14 cellular contexts compared by ENCODE assay signal in the genomic region with DNA sequence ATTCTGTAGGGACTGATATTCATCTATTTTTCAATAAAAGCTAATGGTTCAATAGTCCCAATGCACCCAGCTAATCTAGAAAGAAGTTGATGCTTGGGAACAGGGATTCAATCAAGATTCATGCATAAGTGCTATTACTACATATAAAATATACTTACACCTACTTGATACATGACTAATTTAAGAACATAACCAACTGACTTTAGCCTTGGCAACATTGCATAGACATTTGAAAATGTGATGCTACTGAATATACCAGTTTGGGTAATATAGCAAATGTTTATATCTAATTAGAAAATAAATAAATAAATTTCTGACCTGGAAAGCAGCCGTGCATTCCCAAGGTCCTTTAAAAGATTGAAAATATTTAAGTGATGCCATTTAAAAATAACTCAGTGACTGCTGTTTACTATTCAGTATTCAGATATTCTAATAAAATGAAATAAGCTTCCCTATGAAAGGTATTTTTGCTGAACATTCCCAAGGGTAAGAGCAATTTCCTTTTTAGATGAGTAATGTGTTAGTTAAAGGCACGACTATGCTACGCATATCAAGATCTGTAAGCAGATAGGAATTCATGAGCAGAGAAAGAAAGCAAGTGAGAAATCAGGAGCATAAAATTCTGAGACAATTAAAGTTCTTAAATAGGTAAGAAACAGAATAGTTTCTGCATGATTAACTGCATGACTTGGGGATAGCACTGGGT.
DNase-seq lines count a peak whose midpoint lies in the region; ATAC-seq and TF ChIP-seq lines count a peak whose summit lies in the region.
"Had no signal": no experiment of that assay in that cellular context is flagged by ENCODE, and none has a peak within 500 bp of the region (broad histone marks: within the 10 kb centered on the region; RNA-seq: fewer than 3 reads in every experiment).

No MANE protein-coding gene starts in this region.

- H2BK5ac ChIP-seq in IMR-90 (ENCODE audit: low read depth, low read length, poor library complexity, severe bottlenecking): peak overlapping the region; percentile 95

- no peaks in the 10 kb centered on the region for H3K36me3 ChIP-seq in IMR-90 (ENCODE audit: control insufficient read depth, insufficient read depth, low read length)
- H3K36me3 ChIP-seq: transverse colon had no signal

- no peaks in the 10 kb centered on the region for H3K36me3 Mint-ChIP-seq in activated CD8-positive, alpha-beta T cell treated with anti-CD3 and anti-CD28 coated beads for 36 hours (ENCODE audit: low read depth)

- H3K9me3 ChIP-seq in IMR-90 (ENCODE audit: control insufficient read depth, insufficient read depth, low read length): no peaks in the 10 kb centered on the region
- H3K9me3 ChIP-seq: transverse colon had no signal

- H3K4me2 ChIP-seq in IMR-90 (ENCODE audit: low read depth, low read length): peak overlapping the region; percentile 62; the same call in 1 of the 2 replicates
- H3K4me2 ChIP-seq: GM23338 had no signal

- H3K56ac ChIP-seq in IMR-90 (ENCODE audit: extremely low read depth, insufficient read depth, low read length): no peak overlapping the region

- TF ChIP-seq CTCF in IMR-90 (conservative IDR thresholded peaks at IDR 0.05; ENCODE audit: low read depth, low read length): no peak
- TF ChIP-seq CTCF in activated CD8-positive, alpha-beta T cell treated with anti-CD3 and anti-CD28 coated beads for 36 hours (IDR thresholded peaks at IDR 0.05): no peak

- no peak overlapping the region for H2AK9ac ChIP-seq in IMR-90 (replicated peaks; ENCODE audit: low read depth, low read length, poor library complexity)

- peak overlapping the region; percentile 52; the same call in 1 of the 2 replicates for H3K18ac ChIP-seq in IMR-90 (ENCODE audit: low read depth, low read length)

- H3K4ac ChIP-seq in IMR-90 (ENCODE audit: low read depth, low read length): peak overlapping the region; percentile 76; the same call in 1 of the 2 replicates

- no peaks in the 10 kb centered on the region for H3K79me1 ChIP-seq in IMR-90 (ENCODE audit: low read depth in 1 of 2, low read length in 2 of 2)

- H3K9ac ChIP-seq in IMR-90 (ENCODE audit: low read depth, low read length): no peak overlapping the region

- H4K8ac ChIP-seq in IMR-90 (ENCODE audit: low read depth in 2 of 2, low read length in 2 of 2): peak overlapping the region; percentile 35 to 81; a peak in 2 of 4 replicates

- H3K4me1 ChIP-seq in IMR-90 (ENCODE audit: control insufficient read depth, insufficient read depth, low read length): peaks cover 2% of the 10 kb centered on the region; the same call in 1 of the 2 replicates
- H3K4me1 ChIP-seq: transverse colon had no signal

- no peaks in the 10 kb centered on the region for H3K4me1 Mint-ChIP-seq in activated CD8-positive, alpha-beta T cell treated with anti-CD3 and anti-CD28 coated beads for 36 hours (ENCODE audit: low read depth)
- H3K4me1 Mint-ChIP-seq: GM23338 had no signal

- no peak for TF ChIP-seq RAD21 in IMR-90 (IDR thresholded peaks at IDR 0.05; ENCODE audit: low read length)

- H3K27me3 ChIP-seq in IMR-90 (ENCODE audit: control insufficient read depth, insufficient read depth, low read length): no peaks in the 10 kb centered on the region
- H3K27me3 ChIP-seq: transverse colon had no signal

- peak; percentile 14 for DNase-seq in AG08396 (ENCODE audit: low spot score)
- peak; percentile 91 for DNase-seq in IMR-90
- DNase-seq in astrocyte of the hippocampus (ENCODE audit: low read depth, low spot score): peak; percentile 77
- DNase-seq in iris pigment epithelial cell (ENCODE audit: low read depth): peak; percentile 94
- DNase-seq in activated CD8-positive, alpha-beta T cell treated with anti-CD3 and anti-CD28 coated beads for 36 hours: no peak
- DNase-seq in left cardiac atrium: no peak
- DNase-seq: activated CD4-positive, alpha-beta T cell treated with anti-CD3 and anti-CD28 coated beads for 4 hours; hippocampal formation; SHP77; transverse colon had no signal

- H4K91ac ChIP-seq in IMR-90 (ENCODE audit: insufficient read depth, low read depth, low read length): no peak overlapping the region

- CTCF ChIA-PET in IMR-90 (lab: Yijun Ruan, JAX): no interaction called here
- CTCF ChIA-PET in activated CD8-positive, alpha-beta T cell treated with anti-CD3 and anti-CD28 coated beads for 36 hours (lab: Charles Lee): no interaction called here

- dilution Hi-C loops in IMR-90 (cut with HindIII; ENCODE audit: low sequenced_read_pairs, unreplicated experiment): no loop called here

- intact Hi-C loops in IMR-90 (cut with micrococcal nuclease): no loop called here
- intact Hi-C loops in activated CD8-positive, alpha-beta T cell treated with anti-CD3 and anti-CD28 coated beads for 36 hours (cut with micrococcal nuclease): no loop called here
- intact Hi-C loops in left cardiac atrium (cut with DNase I): no loop called here

- in situ Hi-C loops in IMR-90 (cut with MboI; ENCODE audit: low sequenced_read_pairs): no loop called here

- H3K4me3 ChIP-seq in IMR-90 (ENCODE audit: insufficient read depth, low read depth, low read length): no peak overlapping the region
- H3K4me3 ChIP-seq: GM23338, transverse colon had no signal

- H2BK15ac ChIP-seq in IMR-90 (ENCODE audit: low read depth, low read length): 0 out of 3 replicates have a peak overlapping the region, but pooled peaks have one; percentile 56

- H2BK20ac ChIP-seq in IMR-90 (ENCODE audit: low read depth, low read length): peak overlapping the region; percentile 3; the same call in 1 of the 2 replicates

- POLR2A ChIA-PET in IMR-90 (lab: Charles Lee; ENCODE audit: unreplicated experiment): interaction anchor here (0.6 kb wide), 2 partner anchors 370 to 952 kb away, joined by 3 read pairs; no protein-coding TSS in a partner anchor
- POLR2A ChIA-PET in activated CD8-positive, alpha-beta T cell treated with anti-CD3 and anti-CD28 coated beads for 36 hours (lab: Charles Lee): no interaction called here

- H3K27ac Mint-ChIP-seq in activated CD8-positive, alpha-beta T cell treated with anti-CD3 and anti-CD28 coated beads for 36 hours: no peak overlapping the region
- H3K27ac Mint-ChIP-seq: GM23338 had no signal

- TF ChIP-seq POLR2A in IMR-90 (IDR thresholded peaks at IDR 0.05; ENCODE audit: low read depth, low read length): no peak

- H3K27me3 Mint-ChIP-seq in activated CD8-positive, alpha-beta T cell treated with anti-CD3 and anti-CD28 coated beads for 36 hours: no peaks in the 10 kb centered on the region

- no peak overlapping the region for H3K23ac ChIP-seq in IMR-90 (ENCODE audit: low read depth, low read length)

- no peak overlapping the region for H2AFZ ChIP-seq in IMR-90 (replicated peaks; ENCODE audit: low read length, poor library complexity)
- H2AFZ ChIP-seq: GM23338 had no signal

- peak overlapping the region; percentile 80 for H2BK120ac ChIP-seq in IMR-90 (ENCODE audit: low read depth, low read length)

- H4K5ac ChIP-seq in IMR-90 (ENCODE audit: low read depth, low read length): no peak overlapping the region; the same call in 1 of the 2 replicates

- WGBS in IMR-90 (ENCODE audit: extremely low coverage in 2 of 2, insufficient read length in 1 of 2), 2 experiments: no CpG with 5 or more reads among the region's 3 CpGs

- H3K9me3 Mint-ChIP-seq in activated CD8-positive, alpha-beta T cell treated with anti-CD3 and anti-CD28 coated beads for 36 hours: peaks cover 2% of the 10 kb centered on the region
- H3K9me3 Mint-ChIP-seq: GM23338 had no signal

- no peak overlapping the region for H3K4me3 Mint-ChIP-seq in activated CD8-positive, alpha-beta T cell treated with anti-CD3 and anti-CD28 coated beads for 36 hours
- H3K4me3 Mint-ChIP-seq: GM23338 had no signal

- no peak overlapping the region for H3K14ac ChIP-seq in IMR-90 (replicated peaks; ENCODE audit: low read depth, low read length)

- H3K9me1 ChIP-seq in IMR-90 (ENCODE audit: insufficient read depth, low read length): no peaks in the 10 kb centered on the region; the same call in 1 of the 2 replicates

- no TSS peak for BruUV-seq in IMR-90 (replicated peaks; lab: Mats Ljungman, UMichigan)

- H4K20me1 ChIP-seq in IMR-90 (ENCODE audit: insufficient read depth, low read length): no peaks in the 10 kb centered on the region

- H2AK5ac ChIP-seq in IMR-90 (ENCODE audit: low read depth, low read length): no peak overlapping the region

- no peak overlapping the region for H3K27ac ChIP-seq in IMR-90 (ENCODE audit: insufficient read depth, low read length)
- H3K27ac ChIP-seq: C4-2B, transverse colon had no signal

- ATAC-seq in IMR-90 (ENCODE audit: low read depth) (peak; percentile 93), HG02970 (IDR thresholded peaks at IDR 0.05; ENCODE audit: low FRiP score, unreplicated experiment) (no peak), left cardiac atrium (no peak), GM18498 (IDR thresholded peaks at IDR 0.05; ENCODE audit: unreplicated experiment) (no peak)
- ATAC-seq in activated CD8-positive, alpha-beta T cell treated with anti-CD3 and anti-CD28 coated beads for 36 hours: no peak
- ATAC-seq: GM23338 had no signal

TF ChIP-seq in IMR-90, 13 proteins besides CTCF, POLR2A, EP300 and RAD21:
- TF ChIP-seq BHLHE40 (IDR thresholded peaks at IDR 0.05; ENCODE audit: low read depth, low read length) (peak; percentile 78), MAFK (IDR thresholded peaks at IDR 0.05; ENCODE audit: low read depth, low read length) (peak; percentile 19; the same call in 1 of the 2 replicates), CEBPB (IDR thresholded peaks at IDR 0.05; ENCODE audit: low read depth, low read length) (0 out of 2 replicates have a peak, but pooled peaks have one; percentile 15), FOS (IDR thresholded peaks at IDR 0.05; ENCODE audit: low read depth, low read length) (peak; percentile 49; the same call in 1 of the 2 replicates), MXI1 (IDR thresholded peaks at IDR 0.05; ENCODE audit: borderline replicate concordance, low read depth, low read length) (no peak)
- TF ChIP-seq, protein P1, sequence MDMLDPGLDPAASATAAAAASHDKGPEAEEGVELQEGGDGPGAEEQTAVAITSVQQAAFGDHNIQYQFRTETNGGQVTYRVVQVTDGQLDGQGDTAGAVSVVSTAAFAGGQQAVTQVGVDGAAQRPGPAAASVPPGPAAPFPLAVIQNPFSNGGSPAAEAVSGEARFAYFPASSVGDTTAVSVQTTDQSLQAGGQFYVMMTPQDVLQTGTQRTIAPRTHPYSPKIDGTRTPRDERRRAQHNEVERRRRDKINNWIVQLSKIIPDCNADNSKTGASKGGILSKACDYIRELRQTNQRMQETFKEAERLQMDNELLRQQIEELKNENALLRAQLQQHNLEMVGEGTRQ (IDR thresholded peaks at IDR 0.05; ENCODE audit: low read depth, low read length): no peak

Comparison
In these comparisons a context has a peak if more than half of its experiments do, and no peak if none do; other contexts are left out.
1. DNase-seq: peak in AG08396 (single experiment), IMR-90 (single experiment), astrocyte of the hippocampus (single experiment) and iris pigment epithelial cell (single experiment); none in activated CD8-positive, alpha-beta T cell treated with anti-CD3 and anti-CD28 coated beads for 36 hours (single experiment) and left cardiac atrium (single experiment).